8 cellular contexts compared by ENCODE assay signal in the genomic region with DNA sequence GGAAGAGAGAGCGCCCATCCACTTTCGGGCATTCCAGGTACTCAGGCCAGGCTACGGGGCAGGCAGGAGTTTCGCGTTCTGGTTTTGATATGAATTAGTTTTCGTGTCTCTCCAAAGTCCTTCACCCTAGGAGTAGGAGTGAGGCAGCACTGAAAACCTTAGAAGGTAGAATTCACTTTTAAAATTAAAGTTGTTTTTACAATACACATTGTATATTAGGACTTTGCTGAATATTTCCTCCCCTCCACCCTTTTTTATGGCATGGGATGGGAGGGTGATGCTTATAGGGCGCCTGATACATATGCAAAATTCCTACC. TPM values are rescaled to one million over a fixed set of nuclear protein-coding genes. Genes with fewer than 3 reads are reported as not detected.
DNase-seq lines count a peak whose midpoint lies in the region; ATAC-seq and TF ChIP-seq lines count a peak whose summit lies in the region.

No MANE protein-coding gene starts in this region.

- H3K27ac ChIP-seq in WERI-Rb-1 (no peak overlapping the region), foreskin keratinocyte (peak overlapping the region; percentile 76)

- peaks cover 5% of the 10 kb centered on the region for H3K4me1 ChIP-seq in foreskin keratinocyte

- H3K27me3 ChIP-seq in WERI-Rb-1 (ENCODE audit: insufficient read depth, low read depth, severe bottlenecking) (peaks cover 2% of the 10 kb centered on the region), foreskin keratinocyte (no peaks in the 10 kb centered on the region)

- DNase-seq in WERI-Rb-1 (no peak), foreskin keratinocyte (no peak), retinal pigment epithelial cell (ENCODE audit: low read depth) (no peak), NCI-H82 (lab: John Stamatoyannopoulos, UW) (no peak), NCI-H146 (lab: John Stamatoyannopoulos, UW) (no peak)

- no peaks in the 10 kb centered on the region for H3K9me3 ChIP-seq in WERI-Rb-1 (ENCODE audit: severe bottlenecking)

- TF ChIP-seq CTCF in WERI-Rb-1 (IDR thresholded peaks at IDR 0.05; ENCODE audit: low read depth, low read length) (no peak), foreskin keratinocyte (conservative IDR thresholded peaks at IDR 0.05) (no peak), retinal pigment epithelial cell (conservative IDR thresholded peaks at IDR 0.05; ENCODE audit: low read depth, low read length) (no peak)

- H3K4me3 ChIP-seq in GM08714 (ENCODE audit: low read length) (peak overlapping the region; percentile 66), WERI-Rb-1 (ENCODE audit: low read depth, low read length) (peak overlapping the region; percentile 53), retinal pigment epithelial cell (ENCODE audit: low read length) (peak overlapping the region; percentile 81)

- H3K36me3 ChIP-seq in WERI-Rb-1, result no peaks in the 10 kb centered on the region; the same call in 1 of the 2 replicates

- ATAC-seq in foreskin keratinocyte, result no peak
- ATAC-seq in GM21529 (IDR thresholded peaks at IDR 0.05; ENCODE audit: unreplicated experiment), result no peak
- no peak for ATAC-seq in GM19328 (IDR thresholded peaks at IDR 0.05; ENCODE audit: unreplicated experiment)

RNA-seq across cellular contexts. Expression of gene ITGA1, which starts 0.7 kb away (rescaled TPM):
- 2.5 and 7.6 TPM in 2 replicates for total RNA-seq in foreskin keratinocyte
- 0.36 and 0.84 TPM in 2 replicates for polyA plus RNA-seq in foreskin keratinocyte

RNA-seq across cellular contexts. Expression of gene PELO, which starts 0.7 kb away (rescaled TPM):
- total RNA-seq in foreskin keratinocyte, result 16.2 and 17.1 TPM in 2 replicates
- polyA plus RNA-seq in foreskin keratinocyte, result 21.4 and 22.3 TPM in 2 replicates
